13 cellular contexts compared by ENCODE assay signal in genomic region chr2:30615926-30616325, GRCh38.
DNase-seq lines count a peak whose midpoint lies in the region; ATAC-seq and TF ChIP-seq lines count a peak whose summit lies in the region.
"Had no signal": no experiment of that assay in that cellular context is flagged by ENCODE, and none has a peak within 500 bp of the region (broad histone marks: within the 10 kb centered on the region; RNA-seq: fewer than 3 reads in every experiment).

No MANE protein-coding gene starts in this region.

- no peak for TF ChIP-seq CTCF in GM23338 (conservative IDR thresholded peaks at IDR 0.05; ENCODE audit: low read depth in 2 of 2)
- TF ChIP-seq CTCF in Panc1 (IDR thresholded peaks at IDR 0.05) = 0 out of 2 replicates have a peak, but pooled peaks have one; percentile 6
- TF ChIP-seq CTCF in GM20000 (IDR thresholded peaks at IDR 0.05; ENCODE audit: extremely low read depth, missing control alignments) = no peak
- no peak for TF ChIP-seq CTCF in endothelial cell (IDR thresholded peaks at IDR 0.05; ENCODE audit: unreplicated experiment)

- in situ Hi-C loops in Panc1 (cut with HindIII; ENCODE audit: low pct_unique_long_range_greater_than_20kb, low sequenced_read_pairs) = no loop called here

- no peaks in the 10 kb centered on the region for H3K9me3 ChIP-seq in Panc1 (ENCODE audit: control insufficient read depth, insufficient read depth, low read depth, low read length)

- H3K36me3 ChIP-seq in GM23338 (ENCODE audit: insufficient read depth) (no peaks in the 10 kb centered on the region), Panc1 (ENCODE audit: control insufficient read depth, insufficient read depth, low read length) (no peaks in the 10 kb centered on the region)

- peaks cover 26% of the 10 kb centered on the region for H3K4me1 Mint-ChIP-seq in GM23338
- no peaks in the 10 kb centered on the region for H3K4me1 Mint-ChIP-seq in endothelial cell (ENCODE audit: unreplicated experiment)

- peak; percentile 48 for ATAC-seq in Right ventricle myocardium superior (ENCODE audit: poor library complexity)
- ATAC-seq in GM23338 = no peak
- ATAC-seq in Panc1 = no peak
- peak; percentile 61 for ATAC-seq in left ventricle myocardium superior
- ATAC-seq in HG03025 (IDR thresholded peaks at IDR 0.05; ENCODE audit: low FRiP score, unreplicated experiment) = no peak
- ATAC-seq: HCT116 had no signal

- CTCF ChIA-PET in Panc1 (lab: Charles Lee) = no interaction called here

- H3K9me3 Mint-ChIP-seq in GM23338 (no peaks in the 10 kb centered on the region), endothelial cell (ENCODE audit: unreplicated experiment) (no peaks in the 10 kb centered on the region)

- H3K4me2 ChIP-seq in GM23338 = no peak overlapping the region
- H3K4me2 ChIP-seq: BLaER1 treated with 17β-estradiol and CSF1 and Interleukin-3, amounts not matched to agents 10 nM and 100 nM had no signal

- H3F3A ChIP-seq in GM23338 (replicated peaks; ENCODE audit: low read depth) = no peaks in the 10 kb centered on the region

- H3K27ac ChIP-seq in GM23338 (ENCODE audit: low read depth) (no peak overlapping the region), Panc1 (ENCODE audit: low read length) (no peak overlapping the region)
- H3K27ac ChIP-seq: BLaER1 treated with 17β-estradiol and CSF1 and Interleukin-3, amounts not matched to agents 10 nM and 100 nM had no signal

- H3K9me2 ChIP-seq in GM23338 (ENCODE audit: insufficient read depth) = peaks cover 1% of the 10 kb centered on the region; the same call in 1 of the 2 replicates

- no peak for DNase-seq in Right ventricle myocardium superior
- DNase-seq in cardiac septum (ENCODE audit: low spot score) = no peak
- DNase-seq in GM23338 (ENCODE audit: low spot score) = no peak
- no peak for DNase-seq in Panc1 (ENCODE audit: low read depth, low spot score)
- no peak for DNase-seq in left ventricle myocardium superior
- DNase-seq in GM20000 (ENCODE audit: low spot score) = no peak
- DNase-seq in endothelial cell (ENCODE audit: low spot score) = no peak
- DNase-seq: ACHN; CD4-positive, CD25-positive, alpha-beta regulatory T cell; IMR-90 had no signal

- BruUV-seq in Panc1 (replicated peaks; lab: Mats Ljungman, UMichigan) = no TSS peak

- H2AFZ ChIP-seq in GM23338 = no peak overlapping the region

- H3K79me2 ChIP-seq in GM23338 (replicated peaks; ENCODE audit: insufficient read depth) = 0 out of 2 replicates have a peak, but pooled peaks cover 3% of the 10 kb centered on the region

- H3K27ac Mint-ChIP-seq in GM23338 (peak overlapping the region; percentile 34; the same call in 1 of the 2 replicates), endothelial cell (ENCODE audit: unreplicated experiment) (no peak overlapping the region)
- H3K27ac Mint-ChIP-seq: CD4-positive, CD25-positive, alpha-beta regulatory T cell had no signal

- no peaks in the 10 kb centered on the region for H3K36me3 Mint-ChIP-seq in GM23338 (ENCODE audit: low read depth)
- peaks cover 3% of the 10 kb centered on the region for H3K36me3 Mint-ChIP-seq in endothelial cell (ENCODE audit: low read depth, unreplicated experiment)

- no peaks in the 10 kb centered on the region for H4K20me1 ChIP-seq in GM23338 (replicated peaks; ENCODE audit: insufficient read depth)
- H4K20me1 ChIP-seq: BLaER1 treated with 17β-estradiol and CSF1 and Interleukin-3, amounts not matched to agents 10 nM and 100 nM had no signal

- intact Hi-C loops in Right ventricle myocardium superior (cut with DNase I) (no loop called here), cardiac septum (cut with DNase I) (no loop called here), Panc1 (cut with micrococcal nuclease; ENCODE audit: unreplicated experiment) (no loop called here), left ventricle myocardium superior (cut with micrococcal nuclease) (no loop called here)

- H3K27me3 ChIP-seq in GM23338 (ENCODE audit: insufficient read depth) (no peaks in the 10 kb centered on the region), Panc1 (ENCODE audit: control insufficient read depth, insufficient read depth, low read length) (no peaks in the 10 kb centered on the region)
- H3K27me3 ChIP-seq: BLaER1 treated with 17β-estradiol and CSF1 and Interleukin-3, amounts not matched to agents 10 nM and 100 nM had no signal

- no peak overlapping the region for H3K4me3 Mint-ChIP-seq in GM23338
- H3K4me3 Mint-ChIP-seq in endothelial cell (ENCODE audit: unreplicated experiment) = no peak overlapping the region
- H3K4me3 Mint-ChIP-seq: CD4-positive, CD25-positive, alpha-beta regulatory T cell had no signal

- peaks cover 38% of the 10 kb centered on the region for H3K4me1 ChIP-seq in GM23338 (ENCODE audit: insufficient read depth)
- H3K4me1 ChIP-seq in Panc1 (ENCODE audit: control insufficient read depth, insufficient read depth, low read length) = no peaks in the 10 kb centered on the region

- H3K4me3 ChIP-seq in GM23338 = no peak overlapping the region
- no peak overlapping the region for H3K4me3 ChIP-seq in Panc1 (ENCODE audit: low read depth in 2 of 2, low read length in 2 of 2)
- H3K4me3 ChIP-seq: BLaER1 treated with 17β-estradiol and CSF1 and Interleukin-3, amounts not matched to agents 10 nM and 100 nM had no signal

- POLR2A ChIA-PET in Panc1 (lab: Charles Lee) = no interaction called here

- peaks cover 5% of the 10 kb centered on the region for H3K27me3 Mint-ChIP-seq in GM23338 (ENCODE audit: insufficient read depth, low read depth, poor library complexity)
- H3K27me3 Mint-ChIP-seq in endothelial cell (ENCODE audit: unreplicated experiment) = peaks cover 3% of the 10 kb centered on the region
- H3K27me3 Mint-ChIP-seq: CD4-positive, CD25-positive, alpha-beta regulatory T cell had no signal

TF ChIP-seq in GM23338, 12 proteins besides CTCF, POLR2A, EP300 and RAD21 (continues in another document):
- TF ChIP-seq CREB1 (CRISPR knock-in tag; IDR thresholded peaks at IDR 0.05; ENCODE audit: low read depth) (no peak), REST (IDR thresholded peaks at IDR 0.05; ENCODE audit: unreplicated experiment) (no peak), POLR2AphosphoS5 (IDR thresholded peaks at IDR 0.05; ENCODE audit: low read depth) (no peak), NANOG (IDR thresholded peaks at IDR 0.05; ENCODE audit: borderline replicate concordance) (no peak), ZNF114 (CRISPR knock-in tag; IDR thresholded peaks at IDR 0.05) (no peak), EZH2 (IDR thresholded peaks at IDR 0.05; ENCODE audit: low read depth, unreplicated experiment) (no peak), EZH2phosphoT487 (IDR thresholded peaks at IDR 0.05; ENCODE audit: unreplicated experiment) (no peak), ETS1 (IDR thresholded peaks at IDR 0.05) (no peak)

Comparison
In these comparisons a context has a peak if more than half of its experiments do, and no peak if none do; other contexts are left out.
1. ATAC-seq: peak in Right ventricle myocardium superior (single experiment) and left ventricle myocardium superior (single experiment); none in GM23338 (single experiment), Panc1 (single experiment) and HG03025 (single experiment).